8 cellular contexts compared by ENCODE assay signal in genomic region chr1:43348809-43349593, GRCh38. TPM values are rescaled to one million over a fixed set of nuclear protein-coding genes. Genes with fewer than 3 reads are reported as not detected.
DNase-seq lines count a peak whose midpoint lies in the region; ATAC-seq and TF ChIP-seq lines count a peak whose summit lies in the region.

No MANE protein-coding gene starts in this region.

- peak; percentile 53 for TF ChIP-seq EP300 in transverse colon (IDR thresholded peaks at IDR 0.05; ENCODE audit: low read depth)

- in situ Hi-C loops in transverse colon (cut with MboI; ENCODE audit: low pct_ligation_motif_present in 1 of 4, low pct_unique_long_range_greater_than_20kb in 1 of 4, low sequenced_read_pairs in 3 of 4) = no loop called here

- TF ChIP-seq CTCF in foreskin keratinocyte (conservative IDR thresholded peaks at IDR 0.05) = no peak
- TF ChIP-seq CTCF in transverse colon (IDR thresholded peaks at IDR 0.05) = peak in 1 of 5 experiments; percentile 22

- H3K36me3 ChIP-seq in transverse colon = no peaks in the 10 kb centered on the region

- H3K27me3 ChIP-seq in foreskin keratinocyte (no peaks in the 10 kb centered on the region), transverse colon (no peaks in the 10 kb centered on the region)

- DNase-seq in D341Med (ENCODE audit: low spot score) (peak; percentile 47), NOMO-1 treated with DMSO at 0.1 percent for 48 hours (lab: John Stamatoyannopoulos, UW; ENCODE audit: unreplicated experiment) (peak; percentile 31), foreskin keratinocyte (peak; percentile 48 to 76), transverse colon (peak; percentile 94), OCI-M2 (lab: John Stamatoyannopoulos, UW; ENCODE audit: unreplicated experiment) (no peak)
- peak; percentile 26 for DNase-seq in activated gamma-delta T cell treated with anti-CD3 and anti-CD28 coated beads, Interleukin-2, amount 50 U/mL, for 16 hours (ENCODE audit: low read depth)
- peak; percentile 82 for DNase-seq in natural killer cell treated with Interleukin-12 subunit alpha and Interleukin-12 subunit beta and Interleukin-15 and Interleukin-18, amount 100 ng/mL, for 72 hours (ENCODE audit: low spot score)

- peak overlapping the region; percentile 11 to 66 for H3K27ac Mint-ChIP-seq in natural killer cell treated with Interleukin-12 subunit alpha and Interleukin-12 subunit beta and Interleukin-15 and Interleukin-18, amount 100 ng/mL, for 72 hours

- intact Hi-C loops in transverse colon (cut with DNase I; ENCODE audit: low total_unique reads) = no loop called here

- peak overlapping the region; percentile 42 to 63 (median 50) for H3K4me3 ChIP-seq in transverse colon

- H3K27me3 Mint-ChIP-seq in natural killer cell treated with Interleukin-12 subunit alpha and Interleukin-12 subunit beta and Interleukin-15 and Interleukin-18, amount 100 ng/mL, for 72 hours = no peaks in the 10 kb centered on the region

- no peaks in the 10 kb centered on the region for H3K9me3 ChIP-seq in transverse colon

- H3K27ac ChIP-seq in foreskin keratinocyte (peak overlapping the region; percentile 86), transverse colon (peak overlapping the region; percentile 87 to 96 (median 94))

- H3K4me3 Mint-ChIP-seq in natural killer cell treated with Interleukin-12 subunit alpha and Interleukin-12 subunit beta and Interleukin-15 and Interleukin-18, amount 100 ng/mL, for 72 hours = peak overlapping the region; percentile 51

- TF ChIP-seq POLR2A in transverse colon (IDR thresholded peaks at IDR 0.05) = peak; percentile 76

- H3K4me1 ChIP-seq in foreskin keratinocyte (no peaks in the 10 kb centered on the region), transverse colon (peaks cover 7 to 30% (median 15%) of the 10 kb centered on the region in 4 donors)

- no peaks in the 10 kb centered on the region for H3K9me3 Mint-ChIP-seq in natural killer cell treated with Interleukin-12 subunit alpha and Interleukin-12 subunit beta and Interleukin-15 and Interleukin-18, amount 100 ng/mL, for 72 hours

- ATAC-seq in HG03432 (IDR thresholded peaks at IDR 0.05; ENCODE audit: unreplicated experiment) (peak; percentile 80), foreskin keratinocyte (peak; percentile 78)
- ATAC-seq in natural killer cell treated with Interleukin-12 subunit alpha and Interleukin-12 subunit beta and Interleukin-15 and Interleukin-18, amount 100 ng/mL, for 72 hours = peak; percentile 87 to 91

- WGBS in transverse colon (ENCODE audit: low coverage in 1 of 2), 2 donors = 16 to 20% methylated on average over 1 to 47 of the region's 72 CpGs

- H3K36me3 Mint-ChIP-seq in natural killer cell treated with Interleukin-12 subunit alpha and Interleukin-12 subunit beta and Interleukin-15 and Interleukin-18, amount 100 ng/mL, for 72 hours = no peaks in the 10 kb centered on the region

- peaks cover 6 to 13% of the 10 kb centered on the region in 2 donors for H3K4me1 Mint-ChIP-seq in natural killer cell treated with Interleukin-12 subunit alpha and Interleukin-12 subunit beta and Interleukin-15 and Interleukin-18, amount 100 ng/mL, for 72 hours (ENCODE audit: low read depth in 2 of 2)

RNA-seq across cellular contexts. Expression of gene CDC20, which starts 9.8 kb away (rescaled TPM):
- total RNA-seq in foreskin keratinocyte (192 and 269 TPM in 2 replicates), transverse colon (10 to 100 TPM in 1 of 4 donors, 1 to 10 TPM in 2, not detected in 1; 2.9 to 38.4 (median 4.5) TPM)
- polyA plus RNA-seq in foreskin keratinocyte = 230 and 312 TPM in 2 replicates
- 100 to 1,000 TPM in 1 of 2 donors, 10 to 100 TPM in 1; 98.7 to 152 TPM for total RNA-seq in natural killer cell treated with Interleukin-12 subunit alpha and Interleukin-12 subunit beta and Interleukin-15 and Interleukin-18, amount 100 ng/mL, for 72 hours

RNA-seq across cellular contexts. Expression of gene MPL, which starts 11.4 kb away (rescaled TPM):
- total RNA-seq in foreskin keratinocyte (not detected in 2 replicates), transverse colon (under 1 TPM in 1 of 4 donors, not detected in 3; 0.32 TPM)
- polyA plus RNA-seq in foreskin keratinocyte = not detected in 2 replicates
- total RNA-seq in natural killer cell treated with Interleukin-12 subunit alpha and Interleukin-12 subunit beta and Interleukin-15 and Interleukin-18, amount 100 ng/mL, for 72 hours = not detected

RNA-seq across cellular contexts. Expression of gene ELOVL1, which starts 18.8 kb away (rescaled TPM):
- total RNA-seq in foreskin keratinocyte (137 and 140 TPM in 2 replicates), transverse colon (100 to 1,000 TPM in 1 of 4 donors, 10 to 100 TPM in 3; 58.4 to 114 (median 99.5) TPM)
- polyA plus RNA-seq in foreskin keratinocyte = 190 and 207 TPM in 2 replicates
- 100 to 1,000 TPM; 101 to 108 TPM for total RNA-seq in natural killer cell treated with Interleukin-12 subunit alpha and Interleukin-12 subunit beta and Interleukin-15 and Interleukin-18, amount 100 ng/mL, for 72 hours

RNA-seq across cellular contexts. Expression of gene MED8, which starts 40.6 kb away (rescaled TPM):
- total RNA-seq in foreskin keratinocyte (36.7 and 47.2 TPM in 2 replicates), transverse colon (10 to 100 TPM; 12.7 to 41.9 (median 25.0) TPM)
- polyA plus RNA-seq in foreskin keratinocyte = 40.0 and 52.2 TPM in 2 replicates
- 10 to 100 TPM; 42.6 to 57.9 TPM for total RNA-seq in natural killer cell treated with Interleukin-12 subunit alpha and Interleukin-12 subunit beta and Interleukin-15 and Interleukin-18, amount 100 ng/mL, for 72 hours

RNA-seq across cellular contexts. Expression of gene SZT2, which starts 40.7 kb away (rescaled TPM):
- total RNA-seq in foreskin keratinocyte = 14.2 and 16.9 TPM in 2 replicates
- 5.0 and 6.2 TPM in 2 replicates for polyA plus RNA-seq in foreskin keratinocyte
- 100 to 1,000 TPM in 1 of 2 donors, 10 to 100 TPM in 1; 73.3 to 119 TPM for total RNA-seq in natural killer cell treated with Interleukin-12 subunit alpha and Interleukin-12 subunit beta and Interleukin-15 and Interleukin-18, amount 100 ng/mL, for 72 hours
- 100 to 1,000 TPM in 2 of 4 donors, 10 to 100 TPM in 2; 43.1 to 106 (median 82.2) TPM for total RNA-seq in transverse colon
